Comparison of ENCODE assay signal across 9 cellular contexts in genomic region chr11:22657101-22657694, GRCh38. TPM values are rescaled to one million over a fixed set of nuclear protein-coding genes. Genes with fewer than 3 reads are reported as not detected.
DNase-seq lines count a peak whose midpoint lies in the region; ATAC-seq and TF ChIP-seq lines count a peak whose summit lies in the region.
"Had no signal": no experiment of that assay in that cellular context is flagged by ENCODE, and none has a peak within 500 bp of the region (broad histone marks: within the 10 kb centered on the region; RNA-seq: fewer than 3 reads in every experiment).

No MANE protein-coding gene starts in this region.

- H3K4me1 ChIP-seq in CD8-positive, alpha-beta T cell (ENCODE audit: insufficient read depth, low read length), result peaks cover 14% of the 10 kb centered on the region
- H3K4me1 ChIP-seq in gastroesophageal sphincter, result no peaks in the 10 kb centered on the region

- CTCF ChIA-PET in CD8-positive, alpha-beta T cell (lab: Charles Lee), result interaction anchor here (0.9 to 1.4 kb wide), 2 partner anchors 14 to 172 kb away, joined by 3 read pairs; partner anchors contain the start of gene SVIP

- TF ChIP-seq EP300 in gastroesophageal sphincter (IDR thresholded peaks at IDR 0.05), result no peak

- no peaks in the 10 kb centered on the region for H3K9me3 Mint-ChIP-seq in CD8-positive, alpha-beta T cell
- no peaks in the 10 kb centered on the region for H3K9me3 Mint-ChIP-seq in activated naive CD8-positive, alpha-beta T cell treated with anti-CD3 and anti-CD28 coated beads for 36 hours

- H3K4me3 ChIP-seq in CD8-positive, alpha-beta T cell (ENCODE audit: low read depth, low read length), result no peak overlapping the region
- H3K4me3 ChIP-seq in gastroesophageal sphincter, result no peak overlapping the region

- H3K36me3 Mint-ChIP-seq in CD8-positive, alpha-beta T cell, result no peaks in the 10 kb centered on the region
- no peaks in the 10 kb centered on the region for H3K36me3 Mint-ChIP-seq in activated naive CD8-positive, alpha-beta T cell treated with anti-CD3 and anti-CD28 coated beads for 36 hours

- TF ChIP-seq POLR2A in gastroesophageal sphincter (IDR thresholded peaks at IDR 0.05), result no peak

- no peak overlapping the region for H3K4me3 Mint-ChIP-seq in CD8-positive, alpha-beta T cell
- H3K4me3 Mint-ChIP-seq in activated naive CD8-positive, alpha-beta T cell treated with anti-CD3 and anti-CD28 coated beads for 36 hours, result no peak overlapping the region

- H3K27ac ChIP-seq in CD8-positive, alpha-beta T cell (ENCODE audit: low read depth, low read length), result no peak overlapping the region
- H3K27ac ChIP-seq in gastroesophageal sphincter, result no peak overlapping the region
- H3K27ac ChIP-seq: WERI-Rb-1 had no signal

- H3K27ac Mint-ChIP-seq in CD8-positive, alpha-beta T cell, result peak overlapping the region; percentile 74
- H3K27ac Mint-ChIP-seq in activated naive CD8-positive, alpha-beta T cell treated with anti-CD3 and anti-CD28 coated beads for 36 hours, result peak overlapping the region; percentile 15

- no peaks in the 10 kb centered on the region for H3K9me3 ChIP-seq in CD8-positive, alpha-beta T cell (ENCODE audit: low read length)
- H3K9me3 ChIP-seq in gastroesophageal sphincter, result no peaks in the 10 kb centered on the region

- H3K36me3 ChIP-seq in CD8-positive, alpha-beta T cell (ENCODE audit: insufficient read depth, low read length), result no peaks in the 10 kb centered on the region
- H3K36me3 ChIP-seq in gastroesophageal sphincter, result no peaks in the 10 kb centered on the region
- H3K36me3 ChIP-seq: WERI-Rb-1 had no signal

- ATAC-seq in CD8-positive, alpha-beta T cell, result peak; percentile 90
- ATAC-seq in GM19397 (IDR thresholded peaks at IDR 0.05; ENCODE audit: unreplicated experiment), result peak; percentile 93
- peak; percentile 98 for ATAC-seq in HG03095 (IDR thresholded peaks at IDR 0.05; ENCODE audit: unreplicated experiment)
- ATAC-seq in gastroesophageal sphincter, result no peak

- H3K27me3 ChIP-seq in CD8-positive, alpha-beta T cell (ENCODE audit: insufficient read depth, low read length), result no peaks in the 10 kb centered on the region
- H3K27me3 ChIP-seq in gastroesophageal sphincter, result no peaks in the 10 kb centered on the region

- WGBS in gastroesophageal sphincter (ENCODE audit: low coverage in 1 of 2), 2 donors, result 50 to 69% methylated on average over 1 of the region's 1 CpG

- H3K4me1 Mint-ChIP-seq in CD8-positive, alpha-beta T cell (ENCODE audit: low read depth), result peaks cover 22% of the 10 kb centered on the region
- peaks cover 17% of the 10 kb centered on the region for H3K4me1 Mint-ChIP-seq in activated naive CD8-positive, alpha-beta T cell treated with anti-CD3 and anti-CD28 coated beads for 36 hours

- POLR2A ChIA-PET in CD8-positive, alpha-beta T cell (lab: Charles Lee), result interaction anchor here (1.2 kb wide), 1 partner anchor 9 kb away, joined by 3 read pairs; the partner anchor contains the start of gene GAS2

- no peaks in the 10 kb centered on the region for H3K27me3 Mint-ChIP-seq in CD8-positive, alpha-beta T cell (ENCODE audit: low read depth)
- H3K27me3 Mint-ChIP-seq in activated naive CD8-positive, alpha-beta T cell treated with anti-CD3 and anti-CD28 coated beads for 36 hours, result no peaks in the 10 kb centered on the region

- no peak for TF ChIP-seq CTCF in CD8-positive, alpha-beta T cell (IDR thresholded peaks at IDR 0.05)
- TF ChIP-seq CTCF in gastroesophageal sphincter (IDR thresholded peaks at IDR 0.05), result no peak

- intact Hi-C loops in CD8-positive, alpha-beta T cell (cut with DNase I, micrococcal nuclease), result no loop called here

- no peak for DNase-seq in CD8-positive, alpha-beta T cell
- no peak for DNase-seq in activated naive CD8-positive, alpha-beta T cell treated with anti-CD3 and anti-CD28 coated beads for 36 hours
- DNase-seq in GDM1 (lab: John Stamatoyannopoulos, UW) (no peak), HCEC 1CT (no peak), iPS-NIHi11 (ENCODE audit: low spot score) (no peak)
- DNase-seq: WERI-Rb-1 had no signal

RNA-seq across cellular contexts. Expression of gene GAS2, which starts 9.2 kb away (rescaled TPM):
- 1 to 10 TPM; 1.4 to 2.6 TPM for total RNA-seq in CD8-positive, alpha-beta T cell
- total RNA-seq in activated naive CD8-positive, alpha-beta T cell treated with anti-CD3 and anti-CD28 coated beads for 36 hours, result 1 to 10 TPM; 1.9 to 2.4 TPM
- total RNA-seq in gastroesophageal sphincter, result 1 to 10 TPM in 1 of 4 donors, under 1 TPM in 3; 0.67 to 1.4 (median 0.86) TPM

RNA-seq across cellular contexts. Expression of gene FANCF, which starts 31.6 kb away (rescaled TPM):
- total RNA-seq in CD8-positive, alpha-beta T cell, result 1 to 10 TPM; 5.6 to 6.6 TPM
- total RNA-seq in activated naive CD8-positive, alpha-beta T cell treated with anti-CD3 and anti-CD28 coated beads for 36 hours, result 10 to 100 TPM; 14.0 to 15.8 TPM
- 1 to 10 TPM; 3.6 to 9.2 (median 6.2) TPM for total RNA-seq in gastroesophageal sphincter
